Comparison of ENCODE assay signal across 8 cellular contexts in genomic region chr21:25903599-25903998, GRCh38.
A peak's percentile ranks its signal among the peaks of the same experiment; 100 is the strongest.
DNase-seq lines count a peak whose midpoint lies in the region; ATAC-seq and TF ChIP-seq lines count a peak whose summit lies in the region.

No MANE protein-coding gene starts in this region.

- peaks cover 3% of the 10 kb centered on the region for H3K36me3 ChIP-seq in upper lobe of right lung

- H3K9me3 ChIP-seq in upper lobe of right lung: no peaks in the 10 kb centered on the region

- H3K27me3 ChIP-seq in upper lobe of right lung: no peaks in the 10 kb centered on the region

- intact Hi-C loops in dendritic cell treated with granulocyte-macrophage colony-stimulating factor and Interleukin-4, amounts not matched to agents 40 ng/mL and 50 ng/mL, for 4 days (cut with micrococcal nuclease): loop anchor here (2.0 kb wide), 1 partner anchor 63 kb away; no protein-coding TSS in a partner anchor
- intact Hi-C loops in upper lobe of right lung (cut with DNase I): no loop called here

- DNase-seq in stimulated activated naive CD8-positive, alpha-beta T cell treated with anti-CD3 and anti-CD28 coated beads, Interleukin-15, Interleukin-2, amounts not matched to agents 100 U/mL and 50 U/mL, for 24 hours: no peak
- DNase-seq in stimulated activated naive CD8-positive, alpha-beta T cell treated with anti-CD3 and anti-CD28 coated beads, Interleukin-15, amount 100 ng/mL, for 72 hours: no peak
- DNase-seq in KG1 (lab: John Stamatoyannopoulos, UW) (peak; percentile 14), upper lobe of right lung (no peak), cerebellum (ENCODE audit: low spot score) (no peak), HT-29 (ENCODE audit: low spot score) (no peak)

- H3K4me3 ChIP-seq in upper lobe of right lung: no peak overlapping the region

- no peak overlapping the region for H3K4me3 Mint-ChIP-seq in stimulated activated naive CD8-positive, alpha-beta T cell treated with anti-CD3 and anti-CD28 coated beads, Interleukin-15, amount 100 ng/mL, for 72 hours
- peak overlapping the region; percentile 64 for H3K4me3 Mint-ChIP-seq in dendritic cell treated with granulocyte-macrophage colony-stimulating factor and Interleukin-4, amounts not matched to agents 40 ng/mL and 50 ng/mL, for 4 days

- H3K4me1 ChIP-seq in upper lobe of right lung: peaks cover 7% of the 10 kb centered on the region

- no peak overlapping the region for H3K27ac ChIP-seq in upper lobe of right lung

- no peaks in the 10 kb centered on the region for H3K4me1 Mint-ChIP-seq in stimulated activated naive CD8-positive, alpha-beta T cell treated with anti-CD3 and anti-CD28 coated beads, Interleukin-15, amount 100 ng/mL, for 72 hours
- peaks cover 37% of the 10 kb centered on the region for H3K4me1 Mint-ChIP-seq in dendritic cell treated with granulocyte-macrophage colony-stimulating factor and Interleukin-4, amounts not matched to agents 40 ng/mL and 50 ng/mL, for 4 days (ENCODE audit: low read depth)

- no peaks in the 10 kb centered on the region for H3K36me3 Mint-ChIP-seq in dendritic cell treated with granulocyte-macrophage colony-stimulating factor and Interleukin-4, amounts not matched to agents 40 ng/mL and 50 ng/mL, for 4 days (ENCODE audit: low read depth)

- ATAC-seq in stimulated activated naive CD8-positive, alpha-beta T cell treated with anti-CD3 and anti-CD28 coated beads, Interleukin-15, Interleukin-2, amounts not matched to agents 100 U/mL and 50 U/mL, for 24 hours: peak; percentile 36
- no peak for ATAC-seq in stimulated activated naive CD8-positive, alpha-beta T cell treated with anti-CD3 and anti-CD28 coated beads, Interleukin-15, amount 100 ng/mL, for 72 hours
- ATAC-seq in upper lobe of right lung (peak; percentile 76), GM21367 (IDR thresholded peaks at IDR 0.05; ENCODE audit: unreplicated experiment) (no peak)

- no peak for TF ChIP-seq CTCF in upper lobe of right lung (IDR thresholded peaks at IDR 0.05)

- no peaks in the 10 kb centered on the region for H3K27me3 Mint-ChIP-seq in stimulated activated naive CD8-positive, alpha-beta T cell treated with anti-CD3 and anti-CD28 coated beads, Interleukin-15, amount 100 ng/mL, for 72 hours
- no peaks in the 10 kb centered on the region for H3K27me3 Mint-ChIP-seq in dendritic cell treated with granulocyte-macrophage colony-stimulating factor and Interleukin-4, amounts not matched to agents 40 ng/mL and 50 ng/mL, for 4 days

- H3K9me3 Mint-ChIP-seq in stimulated activated naive CD8-positive, alpha-beta T cell treated with anti-CD3 and anti-CD28 coated beads, Interleukin-15, amount 100 ng/mL, for 72 hours: no peaks in the 10 kb centered on the region
- H3K9me3 Mint-ChIP-seq in dendritic cell treated with granulocyte-macrophage colony-stimulating factor and Interleukin-4, amounts not matched to agents 40 ng/mL and 50 ng/mL, for 4 days: no peaks in the 10 kb centered on the region

- H3K27ac Mint-ChIP-seq in stimulated activated naive CD8-positive, alpha-beta T cell treated with anti-CD3 and anti-CD28 coated beads, Interleukin-15, amount 100 ng/mL, for 72 hours: no peak overlapping the region
- H3K27ac Mint-ChIP-seq in dendritic cell treated with granulocyte-macrophage colony-stimulating factor and Interleukin-4, amounts not matched to agents 40 ng/mL and 50 ng/mL, for 4 days: peak overlapping the region; percentile 95

Comparison
In these comparisons a context has a peak if more than half of its experiments do, and no peak if none do; other contexts are left out.
1. ATAC-seq: peak in stimulated activated naive CD8-positive, alpha-beta T cell treated with anti-CD3 and anti-CD28 coated beads, Interleukin-15, Interleukin-2, amounts not matched to agents 100 U/mL and 50 U/mL, for 24 hours (single experiment) and upper lobe of right lung (single experiment); none in stimulated activated naive CD8-positive, alpha-beta T cell treated with anti-CD3 and anti-CD28 coated beads, Interleukin-15, amount 100 ng/mL, for 72 hours (single experiment) and GM21367 (single experiment).